8 cellular contexts compared by ENCODE assay signal in genomic region chr6:159168536-159169192, GRCh38. TPM values are rescaled to one million over a fixed set of nuclear protein-coding genes. Genes with fewer than 3 reads are reported as not detected.
A peak's percentile ranks its signal among the peaks of the same experiment; 100 is the strongest.
DNase-seq lines count a peak whose midpoint lies in the region; ATAC-seq and TF ChIP-seq lines count a peak whose summit lies in the region.

No MANE protein-coding gene starts in this region.

- DNase-seq in NCI-H524 treated with DMSO at 0.1 percent for 48 hours (lab: John Stamatoyannopoulos, UW) = peak; percentile 51
- peak; percentile 92 for DNase-seq in endodermal cell
- peak in 1 of 10 donors; percentile 15 for DNase-seq in naive thymus-derived CD8-positive, alpha-beta T cell
- no peak for DNase-seq in activated gamma-delta T cell treated with Interleukin-2 at 50 U/mL for 16 hours
- no peak for DNase-seq in HT-29 (ENCODE audit: low spot score)

- peak overlapping the region; percentile 56 for H3K4me3 Mint-ChIP-seq in endodermal cell
- H3K4me3 Mint-ChIP-seq in naive thymus-derived CD8-positive, alpha-beta T cell = peak overlapping the region; percentile 49 to 78 (median 67)

- no peaks in the 10 kb centered on the region for H3K36me3 ChIP-seq in endodermal cell (ENCODE audit: control insufficient read depth, insufficient read depth, low read length)

- POLR2A ChIA-PET in naive thymus-derived CD8-positive, alpha-beta T cell (lab: Charles Lee) = no interaction called here

- no peak overlapping the region for H3K27ac Mint-ChIP-seq in endodermal cell
- H3K27ac Mint-ChIP-seq in naive thymus-derived CD8-positive, alpha-beta T cell = no peak overlapping the region

- H3K9me3 ChIP-seq in endodermal cell (ENCODE audit: control insufficient read depth, low read length) = no peaks in the 10 kb centered on the region

- TF ChIP-seq CTCF in GM12872 (IDR thresholded peaks at IDR 0.05; ENCODE audit: insufficient read depth, low read depth, low read length) (0 out of 3 replicates have a peak, but pooled peaks have one; percentile 5), endodermal cell (conservative IDR thresholded peaks at IDR 0.05) (peak; percentile 66)

- H3K4me1 Mint-ChIP-seq in endodermal cell = peaks cover 6% of the 10 kb centered on the region
- H3K4me1 Mint-ChIP-seq in naive thymus-derived CD8-positive, alpha-beta T cell = peaks cover 10 to 24% (median 21%) of the 10 kb centered on the region in 4 donors

- H3K9me3 Mint-ChIP-seq in endodermal cell = no peaks in the 10 kb centered on the region
- no peaks in the 10 kb centered on the region for H3K9me3 Mint-ChIP-seq in naive thymus-derived CD8-positive, alpha-beta T cell

- H3K9ac ChIP-seq in endodermal cell (ENCODE audit: extremely low read depth, low read length, poor library complexity, severe bottlenecking) = no peak overlapping the region

- WGBS in endodermal cell (ENCODE audit: insufficient coverage in 1 of 2, insufficient read length in 1 of 2), 2 experiments = 4 to 6% methylated on average over 24 to 43 of the region's 43 CpGs

- peak overlapping the region; percentile 74 for H3K4me3 ChIP-seq in endodermal cell (ENCODE audit: low read length)

- H3K4me1 ChIP-seq in endodermal cell (ENCODE audit: control insufficient read depth, insufficient read depth, low read length) = no peaks in the 10 kb centered on the region

- H3K27me3 ChIP-seq in endodermal cell (ENCODE audit: control insufficient read depth, insufficient read depth, low read length, poor library complexity, severe bottlenecking) = peaks cover 94% of the 10 kb centered on the region

- no peaks in the 10 kb centered on the region for H3K36me3 Mint-ChIP-seq in endodermal cell (ENCODE audit: low read depth)
- H3K36me3 Mint-ChIP-seq in naive thymus-derived CD8-positive, alpha-beta T cell = no peaks in the 10 kb centered on the region

- peak in 1 of 2 donors; percentile 21 for ATAC-seq in naive thymus-derived CD8-positive, alpha-beta T cell
- no peak for ATAC-seq in GM19351 (IDR thresholded peaks at IDR 0.05; ENCODE audit: unreplicated experiment)
- no peak for ATAC-seq in HG02763 (IDR thresholded peaks at IDR 0.05; ENCODE audit: unreplicated experiment)

- H3K27me3 Mint-ChIP-seq in endodermal cell (ENCODE audit: insufficient read depth) = peaks cover 84% of the 10 kb centered on the region
- H3K27me3 Mint-ChIP-seq in naive thymus-derived CD8-positive, alpha-beta T cell = peaks cover 46 to 92% (median 79%) of the 10 kb centered on the region in 5 donors

- H3K27ac ChIP-seq in endodermal cell (ENCODE audit: low read depth, low read length) = no peak overlapping the region

RNA-seq across cellular contexts. Expression of gene FNDC1, which starts 0.5 kb away (rescaled TPM):
- total RNA-seq in endodermal cell = under 1 TPM; 0.55 to 0.62 TPM
- polyA plus RNA-seq in endodermal cell (2013, experiment 1 of 2) = 0.14 TPM
- polyA plus RNA-seq in endodermal cell (2013, experiment 2 of 2) = 0.17 TPM
- not detected for total RNA-seq in naive thymus-derived CD8-positive, alpha-beta T cell
- polyA plus RNA-seq in naive thymus-derived CD8-positive, alpha-beta T cell = not detected
- not detected in 2 replicates for total RNA-seq in HT-29 (2014; rRNA removed; shearing (Covaris generic))

Comparison
In these comparisons a context has a peak if more than half of its experiments do, and no peak if none do; other contexts are left out.
1. DNase-seq: peak in NCI-H524 treated with DMSO at 0.1 percent for 48 hours (single experiment) and endodermal cell (single experiment); none in activated gamma-delta T cell treated with Interleukin-2 at 50 U/mL for 16 hours (single experiment) and HT-29 (single experiment).